Comparison of ENCODE assay signal across 9 cellular contexts in the genomic region with DNA sequence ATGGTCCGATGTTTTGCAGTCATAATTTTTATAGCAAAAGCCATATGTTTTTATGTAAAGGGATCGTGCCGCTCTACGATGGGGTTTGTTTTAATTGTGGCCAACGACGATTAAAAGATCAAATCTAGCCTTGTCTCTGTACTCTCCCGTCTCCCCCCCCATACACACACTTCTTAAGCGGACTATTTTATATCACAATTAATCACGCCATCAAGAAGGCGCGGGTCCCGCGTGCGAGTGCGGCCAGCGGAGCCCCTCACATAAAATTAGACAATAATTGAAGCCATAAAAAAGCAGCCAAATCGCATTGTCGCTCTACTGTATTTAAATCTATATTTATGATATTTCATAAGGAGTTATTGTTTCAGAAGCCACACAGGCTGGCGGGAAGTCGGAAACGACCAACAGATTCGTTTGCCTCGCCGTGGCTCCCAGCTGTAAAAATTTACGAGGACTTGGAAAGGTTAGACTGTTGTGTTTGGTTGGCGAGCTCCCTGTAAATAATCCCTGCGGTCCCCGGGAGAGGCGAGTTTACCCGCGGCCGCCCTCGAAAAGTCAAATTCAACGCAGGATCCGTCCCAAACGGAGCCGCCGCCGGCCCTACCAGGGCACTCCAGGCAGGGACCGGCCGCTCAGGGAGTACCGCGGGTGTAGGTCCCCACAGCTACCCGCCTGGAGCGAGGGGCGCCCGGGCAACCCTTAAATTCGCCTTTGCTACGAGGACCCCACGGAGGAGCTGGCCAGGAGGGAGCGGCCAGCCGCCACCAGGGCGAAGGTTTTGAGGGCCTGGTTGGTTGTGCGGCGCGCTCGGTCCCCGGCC. TPM values are rescaled to one million over a fixed set of nuclear protein-coding genes. Genes with fewer than 3 reads are reported as not detected.
DNase-seq lines count a peak whose midpoint lies in the region; ATAC-seq, FAIRE-seq and TF ChIP-seq lines count a peak whose summit lies in the region.
"Had no signal": no experiment of that assay in that cellular context is flagged by ENCODE, and none has a peak within 500 bp of the region (broad histone marks: within the 10 kb centered on the region; RNA-seq: fewer than 3 reads in every experiment).

No MANE protein-coding gene starts in this region.

- no peak overlapping the region for H2BK15ac ChIP-seq in H1 (ENCODE audit: low read length)

- H3K23ac ChIP-seq in H1 (ENCODE audit: insufficient read length) = no peak overlapping the region

- H3K27me3 ChIP-seq in CD4-positive, alpha-beta T cell (ENCODE audit: control insufficient read depth, insufficient read depth, low read length) = peaks cover 96% of the 10 kb centered on the region
- H3K27me3 ChIP-seq in H1 (replicated peaks in 1 of 4; ENCODE audit: control insufficient read depth in 3 of 4, extremely low read depth in 1 of 4, insufficient read depth in 3 of 4, low read length in 3 of 4) (peaks cover 94 to 100% (median 99%) of the 10 kb centered on the region in 4 experiments), osteoblast (ENCODE audit: insufficient read depth, low read length) (no peaks in the 10 kb centered on the region)

- 24% methylated on average over 58 of the region's 58 CpGs; no CpG with 5 or more reads in 1 of the 2 experiments for WGBS in H1 (ENCODE audit: extremely low coverage in 1 of 2, insufficient coverage in 1 of 2, insufficient read length in 1 of 2, insufficient replicate concordance in 2 of 2, low coverage in 1 of 2, low lambda C conversion rate in 2 of 2, missing lambda C conversion rate in 1 of 2), 2 experiments

- no peaks in the 10 kb centered on the region for H3K9me3 Mint-ChIP-seq in CD4-positive, alpha-beta T cell

- peak overlapping the region; percentile 51 for H3K4me3 Mint-ChIP-seq in CD4-positive, alpha-beta T cell

- DNase-seq in CD4-positive, alpha-beta T cell = no peak
- DNase-seq in M059J (ENCODE audit: low read depth) = peak; percentile 65
- DNase-seq in H1 (ENCODE audit: low read depth in 1 of 2, low spot score in 2 of 2) = no peak
- DNase-seq in osteoblast (ENCODE audit: insufficient read length, low spot score, missing footprints) = peak; percentile 85
- no peak for DNase-seq in stimulated activated CD4-positive, alpha-beta T cell treated with anti-CD3 and anti-CD28 coated beads, Interleukin-2, amount 100 ng/mL, for 48 hours
- DNase-seq in central memory CD4-positive, alpha-beta T cell = no peak
- DNase-seq in stimulated activated CD4-positive, alpha-beta T cell treated with anti-CD3 and anti-CD28 coated beads, Interleukin-1b, Interleukin-23, amount 100 ng/mL, for 48 hours = no peak

- no peak overlapping the region for H2AK5ac ChIP-seq in H1 (ENCODE audit: low read depth, low read length)

- FAIRE-seq in H1 (lab: Jason Lieb, UNC) = no peak
- FAIRE-seq: GM12892 had no signal

- no peak overlapping the region for H4K91ac ChIP-seq in H1 (replicated peaks; ENCODE audit: insufficient read length, low read length)

- no peak for TF ChIP-seq POLR2A in H1 (IDR thresholded peaks at IDR 0.05; ENCODE audit: control extremely low read depth in 1 of 2, low read depth in 2 of 2, low read length in 2 of 2)

- no peak overlapping the region for H3K27ac ChIP-seq in CD4-positive, alpha-beta T cell (ENCODE audit: low read depth, low read length)
- H3K27ac ChIP-seq in H1 (ENCODE audit: low read depth, low read length) = no peak overlapping the region
- peak overlapping the region; percentile 95 for H3K27ac ChIP-seq in osteoblast (ENCODE audit: low read depth, low read length)

- H3K4ac ChIP-seq in H1 (replicated peaks; ENCODE audit: insufficient read length, low read depth, low read length) = no peak overlapping the region

- no peak for TF ChIP-seq RAD21 in H1 (IDR thresholded peaks at IDR 0.05 in 1 of 2, conservative IDR thresholded peaks at IDR 0.05 in 1 of 2; ENCODE audit: low read depth in 2 of 2, low read length in 2 of 2)

- H3K4me1 ChIP-seq in H1 (replicated peaks in 1 of 4; ENCODE audit: control insufficient read depth in 3 of 4, insufficient read depth in 4 of 4, low read length in 3 of 4) = no peaks in the 10 kb centered on the region; a peak in 3 of 7 replicates
- H3K4me1 ChIP-seq in osteoblast (ENCODE audit: insufficient read depth, low read length) = peaks cover 32% of the 10 kb centered on the region

- POLR2A ChIA-PET in CD4-positive, alpha-beta T cell (lab: Charles Lee) = interaction anchor here (0.7 to 1.3 kb wide), 4 partner anchors 9 to 24 kb away, joined by 3 read pairs; partner anchors contain the start of gene HOXA6
- POLR2A ChIA-PET in H1 (lab: Charles Lee; ENCODE audit: partially characterized antibody) = interaction anchor here (1.5 kb wide), 1 partner anchor 9 kb away, joined by 4 read pairs; the partner anchor contains the start of gene HOXA7

- peaks cover 17 to 33% of the 10 kb centered on the region in 2 experiments for H4K20me1 ChIP-seq in H1 (replicated peaks in 1 of 2; ENCODE audit: control insufficient read depth in 1 of 2, insufficient read depth in 2 of 2, low read length in 2 of 2)
- H4K20me1 ChIP-seq in osteoblast (ENCODE audit: insufficient read depth, low read length) = peaks cover 17% of the 10 kb centered on the region

- ATAC-seq in CD4-positive, alpha-beta T cell (ENCODE audit: poor library complexity) = no peak
- ATAC-seq in GM18498 (IDR thresholded peaks at IDR 0.05; ENCODE audit: unreplicated experiment) = no peak

- H3K4me3 ChIP-seq in H1 (ENCODE audit: extremely low read depth in 1 of 4, insufficient read depth in 2 of 4, low read depth in 3 of 4, low read length in 4 of 4) (no peak overlapping the region), osteoblast (ENCODE audit: insufficient read depth, low read length) (peak overlapping the region; percentile 75)

- H2BK5ac ChIP-seq in H1 (ENCODE audit: low read depth, low read length) = no peak overlapping the region

- H2AFZ ChIP-seq in H1 (ENCODE audit: low read length) (no peak overlapping the region), osteoblast (ENCODE audit: low read length) (peak overlapping the region; percentile 84)

- peaks cover 92% of the 10 kb centered on the region for H3K27me3 Mint-ChIP-seq in CD4-positive, alpha-beta T cell

- H3K56ac ChIP-seq in H1 (replicated peaks; ENCODE audit: insufficient read length, low read depth, low read length) = no peak overlapping the region

- no peak overlapping the region for H4K8ac ChIP-seq in H1 (ENCODE audit: extremely low read depth, insufficient read depth, low read length)

- peaks cover 0 to 12% (median 0%) of the 10 kb centered on the region in 4 experiments; a peak in 1 of 8 replicates for H3K36me3 ChIP-seq in H1 (ENCODE audit: control insufficient read depth in 2 of 4, insufficient read depth in 4 of 4, low read length in 3 of 4)
- H3K36me3 ChIP-seq in osteoblast (ENCODE audit: insufficient read depth, low read length) = peaks cover 18% of the 10 kb centered on the region

- H3K79me2 ChIP-seq in H1 (ENCODE audit: control insufficient read depth in 1 of 2, insufficient read depth in 2 of 2, low read length in 2 of 2) (no peaks in the 10 kb centered on the region), osteoblast (ENCODE audit: insufficient read depth, low read length) (peaks cover 97% of the 10 kb centered on the region)

- H3K4me1 Mint-ChIP-seq in CD4-positive, alpha-beta T cell (ENCODE audit: low read depth) = peaks cover 43% of the 10 kb centered on the region

- H4K5ac ChIP-seq in H1 (ENCODE audit: insufficient read length, low read depth, low read length) = no peak overlapping the region

- CTCF ChIA-PET in CD4-positive, alpha-beta T cell (lab: Charles Lee) = interaction anchor here (1.3 to 2.5 kb wide), 3 partner anchors 14 to 796 kb away, joined by 4 to 9 read pairs (median 6); no protein-coding TSS in a partner anchor
- CTCF ChIA-PET in H1 (lab: Charles Lee; ENCODE audit: partially characterized antibody) = interaction anchor here (0.9 to 5.2 kb wide), 9 partner anchors 8 to 35 kb away, joined by 3 to 29 read pairs (median 5); partner anchors contain the start of genes HOXA3, HOXA4 and HOXA5

- H3K4me2 ChIP-seq in H1 (ENCODE audit: insufficient read depth in 1 of 2, low read depth in 2 of 2, low read length in 2 of 2) = no peak overlapping the region
- H3K4me2 ChIP-seq in osteoblast (ENCODE audit: insufficient read depth, low read length) = peak overlapping the region; percentile 99

- H2BK20ac ChIP-seq in H1 (ENCODE audit: low read length) = no peak overlapping the region

- intact Hi-C loops in CD4-positive, alpha-beta T cell (cut with DNase I, micrococcal nuclease) = loop anchor here (2.0 to 10.0 kb wide), 5 partner anchors 871 to 1305 kb away; partner anchors contain the start of gene SNX10 (in 1 of the 2)

- H3K27ac Mint-ChIP-seq in CD4-positive, alpha-beta T cell = peak overlapping the region; percentile 77

- H2BK12ac ChIP-seq in H1 (ENCODE audit: low read depth, low read length) = no peak overlapping the region

- TF ChIP-seq EP300 in H1 (IDR thresholded peaks at IDR 0.05; ENCODE audit: borderline replicate concordance in 1 of 2, low read depth in 2 of 2, low read length in 2 of 2) = no peak

- no peak overlapping the region for H3K18ac ChIP-seq in H1 (ENCODE audit: extremely low read depth, low read length)

- H2BK120ac ChIP-seq in H1 (replicated peaks; ENCODE audit: low read depth, low read length) = no peak overlapping the region

- no peak overlapping the region for H3K14ac ChIP-seq in H1 (ENCODE audit: insufficient read length)

- H3K9ac ChIP-seq in H1 (replicated peaks in 1 of 4; ENCODE audit: extremely low read depth in 1 of 4, low read depth in 3 of 4, low read length in 3 of 4) = no peak overlapping the region

- H3K36me3 Mint-ChIP-seq in CD4-positive, alpha-beta T cell (ENCODE audit: low read depth) = peaks cover 4% of the 10 kb centered on the region

- H3K23me2 ChIP-seq in H1 (ENCODE audit: low read depth, low read length) = no peaks in the 10 kb centered on the region

- H3K79me1 ChIP-seq in H1 (ENCODE audit: low read depth, low read length) = no peaks in the 10 kb centered on the region

- H3K9me3 ChIP-seq in CD4-positive, alpha-beta T cell (ENCODE audit: control insufficient read depth, low read length) = no peaks in the 10 kb centered on the region
- H3K9me3 ChIP-seq in H1 (ENCODE audit: insufficient read depth in 2 of 2, low read depth in 1 of 2, low read length in 1 of 2) (peaks cover 0 to 6% of the 10 kb centered on the region in 2 experiments; a peak in 1 of 4 replicates), osteoblast (ENCODE audit: low read depth, low read length) (no peaks in the 10 kb centered on the region)

- TF ChIP-seq CTCF in CD4-positive, alpha-beta T cell (IDR thresholded peaks at IDR 0.05) = no peak
- TF ChIP-seq CTCF in H1 (IDR thresholded peaks at IDR 0.05; ENCODE audit: control extremely low read depth in 1 of 3, insufficient read depth in 1 of 3, low read depth in 1 of 3, low read length in 3 of 3) = no peak
- TF ChIP-seq CTCF in osteoblast (IDR thresholded peaks at IDR 0.05; ENCODE audit: extremely low read depth, low read depth, low read length) = no peak

RNA-seq across cellular contexts. Expression of gene HOXA9, which starts 0.5 kb away (rescaled TPM):
- not detected for total RNA-seq in CD4-positive, alpha-beta T cell
- total RNA-seq in M059J (2014; rRNA removed; shearing (Covaris generic)) = 66.1 and 66.8 TPM in 2 replicates
- not detected in 2 replicates for total RNA-seq in H1 (2021; fragmentation: NEBNext Ultra II Directional; extraction: Animal tissue kit (Norgen Biotek cat#: 25700))
- not detected in 2 replicates for polyA plus RNA-seq in H1 (2011; rRNA removed)
- not detected for polyA plus RNA-seq in H1 (2011; cell fraction: cytosol; rRNA removed)
- not detected for polyA plus RNA-seq in H1 (2011; cell fraction: nucleus; rRNA removed)
- not detected in 4 replicates for polyA plus RNA-seq in H1 (2012, experiment 1 of 2)
- polyA plus RNA-seq in H1 (2012, experiment 2 of 2) = not detected
- not detected for polyA plus RNA-seq in H1 (2013, experiment 1 of 2)
- not detected for polyA plus RNA-seq in H1 (2013, experiment 2 of 2)
- not detected in 2 replicates for polyA minus RNA-seq in H1 (2011; rRNA and poly(A)+ RNA removed)
- polyA minus RNA-seq in H1 (2011; cell fraction: cytosol; rRNA and poly(A)+ RNA removed) = not detected
- not detected for polyA minus RNA-seq in H1 (2011; cell fraction: nucleus; rRNA and poly(A)+ RNA removed)
- 15.3 and 19.5 TPM in 2 replicates for total RNA-seq in osteoblast

RNA-seq across cellular contexts. Expression of gene HOXA10, which starts 8.3 kb away (rescaled TPM):
- not detected for total RNA-seq in CD4-positive, alpha-beta T cell
- 15.4 and 16.7 TPM in 2 replicates for total RNA-seq in M059J (2014; rRNA removed; shearing (Covaris generic))
- not detected in 2 replicates for total RNA-seq in H1 (2021; fragmentation: NEBNext Ultra II Directional; extraction: Animal tissue kit (Norgen Biotek cat#: 25700))
- not detected in 2 replicates for polyA plus RNA-seq in H1 (2011; rRNA removed)
- polyA plus RNA-seq in H1 (2011; cell fraction: cytosol; rRNA removed) = not detected
- polyA plus RNA-seq in H1 (2011; cell fraction: nucleus; rRNA removed) = not detected
- not detected in 4 replicates for polyA plus RNA-seq in H1 (2012, experiment 1 of 2)
- polyA plus RNA-seq in H1 (2012, experiment 2 of 2) = not detected
- polyA plus RNA-seq in H1 (2013, experiment 1 of 2) = not detected
- not detected for polyA plus RNA-seq in H1 (2013, experiment 2 of 2)
- polyA minus RNA-seq in H1 (2011; rRNA and poly(A)+ RNA removed) = not detected in 2 replicates
- polyA minus RNA-seq in H1 (2011; cell fraction: cytosol; rRNA and poly(A)+ RNA removed) = not detected
- not detected for polyA minus RNA-seq in H1 (2011; cell fraction: nucleus; rRNA and poly(A)+ RNA removed)
- total RNA-seq in osteoblast = 32.1 and 43.1 TPM in 2 replicates

RNA-seq across cellular contexts. Expression of gene HOXA7, which starts 9.4 kb away (rescaled TPM):
- not detected for total RNA-seq in CD4-positive, alpha-beta T cell
- 3.7 and 4.6 TPM in 2 replicates for total RNA-seq in M059J (2014; rRNA removed; shearing (Covaris generic))
- not detected in 2 replicates for total RNA-seq in H1 (2021; fragmentation: NEBNext Ultra II Directional; extraction: Animal tissue kit (Norgen Biotek cat#: 25700))
- polyA plus RNA-seq in H1 (2011; rRNA removed) = 0.03 TPM in 1 of 2 replicates, not detected in the other
- polyA plus RNA-seq in H1 (2011; cell fraction: cytosol; rRNA removed) = not detected
- not detected for polyA plus RNA-seq in H1 (2011; cell fraction: nucleus; rRNA removed)
- not detected in 4 replicates for polyA plus RNA-seq in H1 (2012, experiment 1 of 2)
- polyA plus RNA-seq in H1 (2012, experiment 2 of 2) = not detected
- 0.02 TPM for polyA plus RNA-seq in H1 (2013, experiment 1 of 2)
- polyA plus RNA-seq in H1 (2013, experiment 2 of 2) = 0.02 TPM
- polyA minus RNA-seq in H1 (2011; rRNA and poly(A)+ RNA removed) = not detected in 2 replicates
- not detected for polyA minus RNA-seq in H1 (2011; cell fraction: cytosol; rRNA and poly(A)+ RNA removed)
- not detected for polyA minus RNA-seq in H1 (2011; cell fraction: nucleus; rRNA and poly(A)+ RNA removed)
- total RNA-seq in osteoblast = 3.6 and 4.4 TPM in 2 replicates

RNA-seq across cellular contexts. Expression of gene HOXA3, which starts 13.5 kb away (rescaled TPM):
- total RNA-seq in CD4-positive, alpha-beta T cell = not detected
- total RNA-seq in M059J (2014; rRNA removed; shearing (Covaris generic)) = 0.86 and 8.6 TPM in 2 replicates
- total RNA-seq in H1 (2021; fragmentation: NEBNext Ultra II Directional; extraction: Animal tissue kit (Norgen Biotek cat#: 25700)) = not detected in 2 replicates
- not detected in 2 replicates for polyA plus RNA-seq in H1 (2011; rRNA removed)
- not detected for polyA plus RNA-seq in H1 (2011; cell fraction: cytosol; rRNA removed)
- not detected for polyA plus RNA-seq in H1 (2011; cell fraction: nucleus; rRNA removed)
- polyA plus RNA-seq in H1 (2012, experiment 1 of 2) = not detected in 4 replicates
- polyA plus RNA-seq in H1 (2012, experiment 2 of 2) = not detected
- polyA plus RNA-seq in H1 (2013, experiment 1 of 2) = not detected
- not detected for polyA plus RNA-seq in H1 (2013, experiment 2 of 2)
- not detected in 2 replicates for polyA minus RNA-seq in H1 (2011; rRNA and poly(A)+ RNA removed)
- not detected for polyA minus RNA-seq in H1 (2011; cell fraction: cytosol; rRNA and poly(A)+ RNA removed)
- not detected for polyA minus RNA-seq in H1 (2011; cell fraction: nucleus; rRNA and poly(A)+ RNA removed)
- total RNA-seq in osteoblast = 3.5 and 4.0 TPM in 2 replicates

RNA-seq across cellular contexts. Expression of gene HOXA6, which starts 18.3 kb away (rescaled TPM):
- not detected for total RNA-seq in CD4-positive, alpha-beta T cell
- 3.7 TPM in 1 of 2 replicates, not detected in the other for total RNA-seq in M059J (2014; rRNA removed; shearing (Covaris generic))
- not detected in 2 replicates for total RNA-seq in H1 (2021; fragmentation: NEBNext Ultra II Directional; extraction: Animal tissue kit (Norgen Biotek cat#: 25700))
- polyA plus RNA-seq in H1 (2011; rRNA removed) = not detected in 2 replicates
- not detected for polyA plus RNA-seq in H1 (2011; cell fraction: cytosol; rRNA removed)
- not detected for polyA plus RNA-seq in H1 (2011; cell fraction: nucleus; rRNA removed)
- polyA plus RNA-seq in H1 (2012, experiment 1 of 2) = not detected in 4 replicates
- polyA plus RNA-seq in H1 (2012, experiment 2 of 2) = not detected
- not detected for polyA plus RNA-seq in H1 (2013, experiment 1 of 2)
- not detected for polyA plus RNA-seq in H1 (2013, experiment 2 of 2)
- not detected in 2 replicates for polyA minus RNA-seq in H1 (2011; rRNA and poly(A)+ RNA removed)
- polyA minus RNA-seq in H1 (2011; cell fraction: cytosol; rRNA and poly(A)+ RNA removed) = not detected
- polyA minus RNA-seq in H1 (2011; cell fraction: nucleus; rRNA and poly(A)+ RNA removed) = not detected
- total RNA-seq in osteoblast = 5.0 and 7.6 TPM in 2 replicates

Comparison
In these comparisons a context has a peak if more than half of its experiments do, and no peak if none do; other contexts are left out.
1. DNase-seq: peak in M059J (single experiment) and osteoblast (single experiment); none in CD4-positive, alpha-beta T cell (0 of 10), H1 (0 of 2), stimulated activated CD4-positive, alpha-beta T cell treated with anti-CD3 and anti-CD28 coated beads, Interleukin-2, amount 100 ng/mL, for 48 hours (0 of 2), central memory CD4-positive, alpha-beta T cell (single experiment) and stimulated activated CD4-positive, alpha-beta T cell treated with anti-CD3 and anti-CD28 coated beads, Interleukin-1b, Interleukin-23, amount 100 ng/mL, for 48 hours (single experiment).
2. RNA of gene HOXA9, which starts 0.5 kb away (total RNA-seq): 66.1 to 66.8 TPM in M059J and 15.3 to 19.5 TPM in osteoblast; not detected in CD4-positive, alpha-beta T cell and not detected in H1; every median in the first group is over 10 times any median in the second.
3. RNA of gene HOXA10, which starts 8.3 kb away (total RNA-seq): 32.1 to 43.1 TPM in osteoblast and 15.4 to 16.7 TPM in M059J; not detected in CD4-positive, alpha-beta T cell and not detected in H1; every median in the first group is over 10 times any median in the second.